16 cellular contexts compared by ENCODE assay signal in the genomic region with DNA sequence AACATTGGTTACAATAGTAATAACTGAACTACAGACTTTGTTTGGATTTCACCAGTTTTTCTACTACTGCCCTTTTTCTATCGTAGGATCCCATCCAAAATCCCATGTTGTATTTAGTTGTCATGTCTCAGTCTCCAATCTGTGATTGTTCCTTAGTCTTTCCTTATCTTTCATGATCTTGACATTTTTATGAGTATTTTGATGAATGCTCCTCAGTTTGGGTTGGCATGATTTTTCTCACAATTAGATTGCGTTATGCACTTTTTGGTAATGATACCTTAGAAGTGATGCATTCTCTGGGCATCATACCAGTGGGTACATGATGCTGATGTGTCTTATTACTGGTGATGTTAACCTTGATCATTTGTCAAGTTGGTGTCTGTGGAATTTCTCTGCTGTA. TPM values are rescaled to one million over a fixed set of nuclear protein-coding genes. Genes with fewer than 3 reads are reported as not detected.
"Had no signal": no experiment of that assay in that cellular context is flagged by ENCODE, and none has a peak within 500 bp of the region (broad histone marks: within the 10 kb centered on the region; RNA-seq: fewer than 3 reads in every experiment).

No MANE protein-coding gene starts in this region.

- H2AFZ ChIP-seq: neural progenitor cell had no signal

- H3K4me2 ChIP-seq: neural progenitor cell had no signal

- DNase-seq: foreskin keratinocyte; immature natural killer cell; left lung; mesenchymal stem cell; midbrain; occipital lobe; pancreas; right cardiac atrium; small intestine; stimulated activated CD4-positive, alpha-beta T cell treated with anti-CD3 and anti-CD28 coated beads, Interleukin-2, amount 100 ng/mL, for 48 hours; stimulated activated naive CD4-positive, alpha-beta T cell treated with Interleukin-2 at 50 U/mL for 16 hours had no signal

- FAIRE-seq: keratinocyte, pancreas, small intestine had no signal

- ATAC-seq: foreskin keratinocyte, left lung had no signal

- H3K4me3 ChIP-seq: left lung, lung, neural progenitor cell, pancreas had no signal

- H3K9me3 ChIP-seq: pancreas had no signal

- H3K9me3 Mint-ChIP-seq: natural killer cell treated with Interleukin-12 subunit alpha and Interleukin-12 subunit beta and Interleukin-15 and Interleukin-18, amount 100 ng/mL, for 72 hours; neural progenitor cell had no signal

- H3K27ac ChIP-seq: foreskin keratinocyte, left lung, neural progenitor cell, pancreas had no signal

- H3K27me3 ChIP-seq: foreskin keratinocyte, left lung, pancreas had no signal

- H3K27ac Mint-ChIP-seq: natural killer cell treated with Interleukin-12 subunit alpha and Interleukin-12 subunit beta and Interleukin-15 and Interleukin-18, amount 100 ng/mL, for 72 hours; neural progenitor cell; progenitor cell of endocrine pancreas had no signal

- H3K9ac ChIP-seq: neural progenitor cell had no signal

- H3K36me3 Mint-ChIP-seq: natural killer cell treated with Interleukin-12 subunit alpha and Interleukin-12 subunit beta and Interleukin-15 and Interleukin-18, amount 100 ng/mL, for 72 hours; neural progenitor cell had no signal

- H3K36me3 ChIP-seq: neural progenitor cell, pancreas had no signal

- H3K4me3 Mint-ChIP-seq: immature natural killer cell; natural killer cell treated with Interleukin-12 subunit alpha and Interleukin-12 subunit beta and Interleukin-15 and Interleukin-18, amount 100 ng/mL, for 72 hours; neural progenitor cell had no signal

RNA-seq across cellular contexts. Expression of a gene that starts 5.7 kb away (rescaled TPM):
- polyA plus RNA-seq: immature natural killer cell had no signal

RNA-seq across cellular contexts. Expression of a gene that starts 42.4 kb away (rescaled TPM):
- total RNA-seq: natural killer cell treated with Interleukin-12 subunit alpha and Interleukin-12 subunit beta and Interleukin-15 and Interleukin-18, amount 100 ng/mL, for 72 hours had no signal
- polyA plus RNA-seq: immature natural killer cell had no signal
